22 cellular contexts compared by ENCODE assay signal in the genomic region with DNA sequence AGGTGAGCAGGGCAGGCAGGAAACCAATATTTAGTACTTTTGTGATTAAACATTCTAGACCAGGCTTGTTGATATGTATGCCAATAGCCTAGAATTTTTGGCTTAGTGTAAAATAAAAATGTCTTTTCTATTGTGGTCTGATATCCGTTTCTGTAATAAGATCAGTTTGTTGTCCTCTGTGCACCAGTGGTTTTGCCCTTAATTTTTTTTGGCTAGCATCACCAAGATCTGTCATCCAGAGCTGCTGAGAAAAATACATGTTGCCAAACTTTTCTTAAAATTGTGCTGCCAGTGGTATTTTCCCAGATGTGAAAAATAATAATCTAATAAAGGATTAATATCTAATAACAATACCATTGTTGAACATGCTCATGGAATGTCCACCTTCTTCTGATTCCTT.
DNase-seq lines count a peak whose midpoint lies in the region; ATAC-seq and TF ChIP-seq lines count a peak whose summit lies in the region.
"Had no signal": no experiment of that assay in that cellular context is flagged by ENCODE, and none has a peak within 500 bp of the region (broad histone marks: within the 10 kb centered on the region; RNA-seq: fewer than 3 reads in every experiment).

No MANE protein-coding gene starts in this region.

- H3K9me3 ChIP-seq in SK-N-SH = no peaks in the 10 kb centered on the region
- no peaks in the 10 kb centered on the region for H3K9me3 ChIP-seq in thoracic aorta
- 0 out of 2 replicates have a peak, but pooled peaks cover 5% of the 10 kb centered on the region for H3K9me3 ChIP-seq in PC-9 (ENCODE audit: insufficient read depth, low read depth)
- H3K9me3 ChIP-seq: A549, BE2C, SJSA1 had no signal

- 6% methylated on average over 1 of the region's 1 CpG for WGBS in SK-N-SH (ENCODE audit: low lambda C conversion rate)

- H3K9me2 ChIP-seq in SK-N-SH (no peaks in the 10 kb centered on the region), PC-9 (ENCODE audit: insufficient read depth) (no peaks in the 10 kb centered on the region; the same call in 1 of the 2 replicates)

- TF ChIP-seq CTCF in SK-N-SH (IDR thresholded peaks at IDR 0.05) (no peak), choroid plexus epithelial cell (conservative IDR thresholded peaks at IDR 0.05; ENCODE audit: low read depth, low read length) (no peak), fibroblast of the aortic adventitia (IDR thresholded peaks at IDR 0.05; ENCODE audit: insufficient read depth, low read length) (no peak), thoracic aorta (IDR thresholded peaks at IDR 0.05) (no peak), PC-9 (conservative IDR thresholded peaks at IDR 0.05) (no peak)

- peak in 1 of 2 experiments; percentile 70; a peak in 1 of 4 replicates for TF ChIP-seq EP300 in SK-N-SH (IDR thresholded peaks at IDR 0.05; ENCODE audit: borderline replicate concordance in 1 of 2, low read depth in 1 of 2, low read length in 1 of 2)

- no peaks in the 10 kb centered on the region for H3K27me3 ChIP-seq in SK-N-SH (ENCODE audit: insufficient read depth)
- no peaks in the 10 kb centered on the region for H3K27me3 ChIP-seq in thoracic aorta (replicated peaks; ENCODE audit: insufficient read depth)
- no peaks in the 10 kb centered on the region for H3K27me3 ChIP-seq in PC-9 (ENCODE audit: insufficient read depth, low read depth)
- H3K27me3 ChIP-seq: BE2C, SJSA1 had no signal

- H3K27ac ChIP-seq in SK-N-SH (ENCODE audit: low read depth in 2 of 2, low read length in 1 of 2) = peak overlapping the region; percentile 66 to 99
- H3K27ac ChIP-seq in thoracic aorta = no peak overlapping the region
- H3K27ac ChIP-seq in PC-9 = no peak overlapping the region
- H3K27ac ChIP-seq: A549, SJSA1 had no signal

- peaks cover 27 to 51% of the 10 kb centered on the region in 2 experiments; a peak in 3 of 4 replicates for H3K4me1 ChIP-seq in SK-N-SH (ENCODE audit: control insufficient read depth in 1 of 2, insufficient read depth in 2 of 2, low read depth in 1 of 2, low read length in 1 of 2)
- peaks cover 8 to 21% of the 10 kb centered on the region in 2 donors for H3K4me1 ChIP-seq in thoracic aorta (ENCODE audit: control insufficient read depth in 1 of 2, low read depth in 2 of 2)
- H3K4me1 ChIP-seq in PC-9 (replicated peaks; ENCODE audit: insufficient read depth) = no peaks in the 10 kb centered on the region
- H3K4me1 ChIP-seq: A549 had no signal

- peaks cover 10% of the 10 kb centered on the region for H3F3A ChIP-seq in SK-N-SH (replicated peaks; ENCODE audit: insufficient read depth)
- no peaks in the 10 kb centered on the region for H3F3A ChIP-seq in PC-9 (ENCODE audit: insufficient read depth, low read depth)

- no peak overlapping the region for H3K4me3 ChIP-seq in SK-N-SH (ENCODE audit: low read depth in 2 of 2, low read length in 1 of 2)
- no peak overlapping the region for H3K4me3 ChIP-seq in choroid plexus epithelial cell (ENCODE audit: low read depth, low read length)
- H3K4me3 ChIP-seq in fibroblast of the aortic adventitia (ENCODE audit: low read depth, low read length) = no peak overlapping the region
- H3K4me3 ChIP-seq in thoracic aorta = no peak overlapping the region
- no peak overlapping the region for H3K4me3 ChIP-seq in PC-9
- H3K4me3 ChIP-seq: A549, SJSA1 had no signal

- BruUV-seq in PC-9 (replicated peaks; lab: Mats Ljungman, UMichigan) = no TSS peak

- H2AFZ ChIP-seq in SK-N-SH (ENCODE audit: low read depth) (no peak overlapping the region), PC-9 (no peak overlapping the region)

- intact Hi-C loops in PC-9 (cut with micrococcal nuclease; ENCODE audit: unreplicated experiment) = no loop called here

- H3K79me2 ChIP-seq in SK-N-SH (ENCODE audit: insufficient read depth) = peaks cover 26% of the 10 kb centered on the region
- no peaks in the 10 kb centered on the region for H3K79me2 ChIP-seq in PC-9 (ENCODE audit: low read depth)

- POLR2A ChIA-PET in SK-N-SH (lab: Yijun Ruan, JAX) = no interaction called here
- POLR2A ChIA-PET in PC-9 (lab: Charles Lee; ENCODE audit: unreplicated experiment) = no interaction called here

- H3K36me3 ChIP-seq in SK-N-SH (replicated peaks in 1 of 2; ENCODE audit: control insufficient read depth in 1 of 2, insufficient read depth in 2 of 2, low read length in 1 of 2) (peaks cover 14 to 60% of the 10 kb centered on the region in 2 experiments), thoracic aorta (no peaks in the 10 kb centered on the region), PC-9 (ENCODE audit: low read depth) (no peaks in the 10 kb centered on the region)
- H3K36me3 ChIP-seq: BE2C, SJSA1 had no signal

- no peak for DNase-seq in SK-N-SH
- peak; percentile 49 for DNase-seq in choroid plexus epithelial cell (ENCODE audit: low read depth)
- DNase-seq in fibroblast of the aortic adventitia (ENCODE audit: low read depth) = peak; percentile 54
- DNase-seq in thoracic aorta (ENCODE audit: low spot score) = no peak
- no peak for DNase-seq in PC-9
- no peak for DNase-seq in retina
- no peak for DNase-seq in GM19238 (ENCODE audit: insufficient read length, low spot score)
- DNase-seq: BE2C, EL, GF-D8, H9, HFFc6, KBM-7, NCI-H1105, NCI-H2029 treated with DMSO at 0.1 percent for 48 hours, NCI-H2171, NCI-H345, NCI-H526, OCI-M1 had no signal

- H4K20me1 ChIP-seq in SK-N-SH (ENCODE audit: insufficient read depth) (no peaks in the 10 kb centered on the region), PC-9 (ENCODE audit: insufficient read depth) (no peaks in the 10 kb centered on the region)

- TF ChIP-seq RAD21 in SK-N-SH (IDR thresholded peaks at IDR 0.05; ENCODE audit: low read length) = no peak

- ATAC-seq in thoracic aorta (ENCODE audit: insufficient number of reproducible peaks, low FRiP score, low read depth) = peak; percentile 36
- ATAC-seq: A549, Right ventricle myocardium inferior had no signal

- no peak overlapping the region for H3K9ac ChIP-seq in SK-N-SH

- no peak overlapping the region for H3K4me2 ChIP-seq in SK-N-SH
- H3K4me2 ChIP-seq in PC-9 = no peak overlapping the region
- H3K4me2 ChIP-seq: A549 had no signal

- CTCF ChIA-PET in SK-N-SH (lab: Yijun Ruan, JAX) = interaction anchor here (0.8 kb wide), 1 partner anchor 336 kb away, joined by 3 read pairs; no protein-coding TSS in a partner anchor
- CTCF ChIA-PET in PC-9 (lab: Charles Lee) = no interaction called here

TF ChIP-seq in SK-N-SH, 30 proteins besides CTCF, POLR2A, EP300 and RAD21:
- TF ChIP-seq SIN3A (IDR thresholded peaks at IDR 0.05; ENCODE audit: borderline replicate concordance, low read depth, low read length) = no peak
- TF ChIP-seq TCF12 (IDR thresholded peaks at IDR 0.05) = peak; percentile 77
- TF ChIP-seq CHD2 (IDR thresholded peaks at IDR 0.05; ENCODE audit: low read length, partially characterized antibody) = no peak
- TF ChIP-seq NRF1 (IDR thresholded peaks at IDR 0.05; ENCODE audit: low read depth, low read length) = no peak
- no peak for TF ChIP-seq EZH2phosphoT487 (IDR thresholded peaks at IDR 0.05; ENCODE audit: borderline replicate concordance, low read depth)
- TF ChIP-seq FOXM1 (IDR thresholded peaks at IDR 0.05; ENCODE audit: low read depth) = no peak
- no peak for TF ChIP-seq FOSL2 (IDR thresholded peaks at IDR 0.05; ENCODE audit: borderline replicate concordance, low read depth)
- peak; percentile 32; the same call in 1 of the 2 replicates for TF ChIP-seq POLR2AphosphoS5 (IDR thresholded peaks at IDR 0.05; ENCODE audit: low read depth, low read length)
- TF ChIP-seq NFIC (IDR thresholded peaks at IDR 0.05; ENCODE audit: borderline replicate concordance) = peak; percentile 89
- TF ChIP-seq, protein P1, sequence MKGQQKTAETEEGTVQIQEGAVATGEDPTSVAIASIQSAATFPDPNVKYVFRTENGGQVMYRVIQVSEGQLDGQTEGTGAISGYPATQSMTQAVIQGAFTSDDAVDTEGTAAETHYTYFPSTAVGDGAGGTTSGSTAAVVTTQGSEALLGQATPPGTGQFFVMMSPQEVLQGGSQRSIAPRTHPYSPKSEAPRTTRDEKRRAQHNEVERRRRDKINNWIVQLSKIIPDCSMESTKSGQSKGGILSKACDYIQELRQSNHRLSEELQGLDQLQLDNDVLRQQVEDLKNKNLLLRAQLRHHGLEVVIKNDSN (IDR thresholded peaks at IDR 0.05; ENCODE audit: borderline replicate concordance, low read depth) = no peak
- TF ChIP-seq RXRA (IDR thresholded peaks at IDR 0.05; ENCODE audit: borderline replicate concordance, low read depth) = peak; percentile 32; the same call in 1 of the 2 replicates
- no peak for TF ChIP-seq MEF2A (IDR thresholded peaks at IDR 0.05; ENCODE audit: borderline replicate concordance, low read depth)
- TF ChIP-seq, protein P2, sequence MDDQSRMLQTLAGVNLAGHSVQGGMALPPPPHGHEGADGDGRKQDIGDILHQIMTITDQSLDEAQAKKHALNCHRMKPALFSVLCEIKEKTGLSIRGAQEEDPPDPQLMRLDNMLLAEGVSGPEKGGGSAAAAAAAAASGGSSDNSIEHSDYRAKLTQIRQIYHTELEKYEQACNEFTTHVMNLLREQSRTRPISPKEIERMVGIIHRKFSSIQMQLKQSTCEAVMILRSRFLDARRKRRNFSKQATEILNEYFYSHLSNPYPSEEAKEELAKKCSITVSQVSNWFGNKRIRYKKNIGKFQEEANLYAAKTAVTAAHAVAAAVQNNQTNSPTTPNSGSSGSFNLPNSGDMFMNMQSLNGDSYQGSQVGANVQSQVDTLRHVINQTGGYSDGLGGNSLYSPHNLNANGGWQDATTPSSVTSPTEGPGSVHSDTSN (IDR thresholded peaks at IDR 0.05) = peak; percentile 60
TF ChIP-seq in SK-N-SH: peak in this region for 5.

Comparison
In these comparisons a context has a peak if more than half of its experiments do, and no peak if none do; other contexts are left out.
1. DNase-seq: peak in choroid plexus epithelial cell (single experiment) and fibroblast of the aortic adventitia (single experiment); none in SK-N-SH (single experiment), thoracic aorta (single experiment), PC-9 (0 of 2), retina (single experiment) and GM19238 (single experiment).
2. H3K27ac ChIP-seq: peak in SK-N-SH (2 of 2); none in thoracic aorta (0 of 2) and PC-9 (single experiment).